ENCODE assay signal across 22 cellular contexts in genomic region chr21:45630066-45630694, GRCh38. TPM values are rescaled to one million over a fixed set of nuclear protein-coding genes. Genes with fewer than 3 reads are reported as not detected.
"Had no signal": no experiment of that assay in that cellular context is flagged by ENCODE, and none has a peak within 500 bp of the region (broad histone marks: within the 10 kb centered on the region; RNA-seq: fewer than 3 reads in every experiment).

No MANE protein-coding gene starts in this region.

- H3K9me3 Mint-ChIP-seq: activated naive CD4-positive, alpha-beta T cell treated with anti-CD3 and anti-CD28 coated beads, Interleukin-2, amount 10 ng/mL, durations not matched to agents 7 days and 5 days; neural crest cell; stimulated activated naive CD8-positive, alpha-beta T cell treated with anti-CD3 and anti-CD28 coated beads, Interleukin-15, Interleukin-2, amounts not matched to agents 100 ng/mL and 50 ng/mL, for 24 hours had no signal

- H3K27me3 ChIP-seq: right atrium auricular region, spleen, uterus had no signal

- H3K36me3 ChIP-seq: heart left ventricle, right atrium auricular region, spleen, tibial artery, uterus, WERI-Rb-1 had no signal

- H3K4me3 Mint-ChIP-seq: activated naive CD4-positive, alpha-beta T cell treated with anti-CD3 and anti-CD28 coated beads, Interleukin-2, amount 10 ng/mL, durations not matched to agents 7 days and 5 days; neural crest cell; stimulated activated naive CD8-positive, alpha-beta T cell treated with anti-CD3 and anti-CD28 coated beads, Interleukin-15, Interleukin-2, amounts not matched to agents 100 ng/mL and 50 ng/mL, for 24 hours had no signal

- H3K4me1 ChIP-seq: heart left ventricle, psoas muscle, right atrium auricular region, tibial artery, uterus had no signal

- H3K9me3 ChIP-seq: heart left ventricle, psoas muscle, right atrium auricular region, spleen, tibial artery, uterus had no signal

- H3K27ac Mint-ChIP-seq: activated naive CD4-positive, alpha-beta T cell treated with anti-CD3 and anti-CD28 coated beads, Interleukin-2, amount 10 ng/mL, durations not matched to agents 7 days and 5 days; stimulated activated naive CD8-positive, alpha-beta T cell treated with anti-CD3 and anti-CD28 coated beads, Interleukin-15, Interleukin-2, amounts not matched to agents 100 ng/mL and 50 ng/mL, for 24 hours had no signal

- H3K36me3 Mint-ChIP-seq: activated naive CD4-positive, alpha-beta T cell treated with anti-CD3 and anti-CD28 coated beads, Interleukin-2, amount 10 ng/mL, durations not matched to agents 7 days and 5 days; naive B cell had no signal

- DNase-seq: activated CD4-positive, alpha-beta T cell treated with anti-CD3 and anti-CD28 coated beads, Interleukin-2, amount 50 U/mL, for 1 hour; activated CD4-positive, CD25-positive, alpha-beta regulatory T cell treated with anti-CD3 and anti-CD28 coated beads, Interleukin-2, amount 50 U/mL, for 72 hours; activated naive CD4-positive, alpha-beta T cell treated with anti-CD3 and anti-CD28 coated beads, Interleukin-2, amount 10 ng/mL, durations not matched to agents 7 days and 5 days; activated T-cell treated with anti-CD3 and anti-CD28 coated beads, Interleukin-2, amount 50 U/mL, for 48 hours; amygdala; cortex of kidney; heart left ventricle; left cardiac atrium; mesenchymal stem cell; naive B cell; psoas muscle; spleen; stimulated activated CD4-positive, alpha-beta T cell treated with anti-CD3 and anti-CD28 coated beads, Interleukin-4, amount 100 ng/mL, for 1 hour; substantia nigra; tibial artery; uterus; WERI-Rb-1 had no signal

- H3K27ac ChIP-seq: epithelial cell of prostate, heart left ventricle, psoas muscle, right atrium auricular region, spleen, tibial artery, uterus, WERI-Rb-1 had no signal

- H3K4me1 Mint-ChIP-seq: neural crest cell had no signal

- H3K4me3 ChIP-seq: heart left ventricle, psoas muscle, right atrium auricular region, spleen, tibial artery, uterus had no signal

RNA-seq across cellular contexts. Expression of gene PCBP3, which starts 13.3 kb away (rescaled TPM):
- total RNA-seq: bronchial epithelial cell had no signal
